ENCODE assay signal across 16 cellular contexts in the genomic region with DNA sequence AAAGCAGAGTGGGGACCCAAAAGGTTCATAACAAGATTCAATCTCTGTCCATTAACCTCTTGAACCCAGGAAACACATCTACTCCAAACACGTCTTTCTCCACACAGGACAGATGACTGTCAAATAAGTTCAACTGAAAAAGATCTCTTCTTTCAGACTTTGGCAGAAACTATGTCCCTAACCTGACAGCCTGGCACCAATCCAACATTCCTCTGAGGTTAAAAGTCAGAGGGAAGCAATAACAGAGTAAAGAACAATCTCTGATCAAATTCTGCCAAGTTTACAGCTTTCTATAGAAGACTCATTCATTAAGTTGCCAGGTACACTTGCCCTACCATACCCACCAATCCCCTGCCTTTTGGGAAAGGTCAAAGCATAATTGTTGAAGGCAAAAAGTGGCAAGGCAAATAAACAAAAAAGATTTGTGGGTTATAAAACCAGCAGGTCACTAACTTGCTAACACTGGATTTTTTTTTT. TPM values are rescaled to one million over a fixed set of nuclear protein-coding genes. Genes with fewer than 3 reads are reported as not detected.
DNase-seq lines count a peak whose midpoint lies in the region; ATAC-seq and TF ChIP-seq lines count a peak whose summit lies in the region.
"Had no signal": no experiment of that assay in that cellular context is flagged by ENCODE, and none has a peak within 500 bp of the region (broad histone marks: within the 10 kb centered on the region; RNA-seq: fewer than 3 reads in every experiment).

No MANE protein-coding gene starts in this region.

- in situ Hi-C loops in Caki2 (cut with HindIII; ENCODE audit: low pct_unique_long_range_greater_than_20kb, low sequenced_read_pairs) (no loop called here), brain microvascular endothelial cell (cut with HindIII; ENCODE audit: low pct_ligation_motif_present, low sequenced_read_pairs) (no loop called here)

- H3K27ac ChIP-seq in brain microvascular endothelial cell = no peak overlapping the region
- H3K27ac ChIP-seq: pancreas had no signal

- no peaks in the 10 kb centered on the region for H3K27me3 ChIP-seq in brain microvascular endothelial cell (replicated peaks)
- H3K27me3 ChIP-seq: pancreas had no signal

- peaks cover 26% of the 10 kb centered on the region for H3K4me1 ChIP-seq in mucosa of descending colon (ENCODE audit: low read depth)

- TF ChIP-seq CTCF in brain microvascular endothelial cell (IDR thresholded peaks at IDR 0.05; ENCODE audit: low read depth, low read length, missing control alignments) = no peak
- TF ChIP-seq CTCF in mucosa of descending colon (IDR thresholded peaks at IDR 0.05) = no peak

- H3K36me3 ChIP-seq in brain microvascular endothelial cell (replicated peaks) (peaks cover 9% of the 10 kb centered on the region), mucosa of descending colon (ENCODE audit: low read depth) (no peaks in the 10 kb centered on the region)

- intact Hi-C loops in mucosa of descending colon (cut with DNase I, micrococcal nuclease) = loop anchor here in 1 of 2 donors (10.0 kb wide), 1 partner anchor 56 kb away; no protein-coding TSS in a partner anchor

- no peaks in the 10 kb centered on the region for H3K9me3 ChIP-seq in mucosa of descending colon
- H3K9me3 ChIP-seq: pancreas had no signal

- H3K4me3 ChIP-seq in brain microvascular endothelial cell (ENCODE audit: low read depth, low read length) (no peak overlapping the region), mucosa of descending colon (no peak overlapping the region)
- H3K4me3 ChIP-seq: pancreas had no signal

- ATAC-seq in mucosa of descending colon (peak; percentile 53), HG03175 (IDR thresholded peaks at IDR 0.05; ENCODE audit: unreplicated experiment) (no peak)
- ATAC-seq in stimulated activated naive CD8-positive, alpha-beta T cell treated with anti-CD3 and anti-CD28 coated beads, Interleukin-15, Interleukin-2, amounts not matched to agents 100 U/mL and 50 U/mL, for 24 hours = no peak

- peak; percentile 44 for DNase-seq in Caki2 (ENCODE audit: low read depth)
- DNase-seq in LHCN-M2 (ENCODE audit: low read depth) = peak; percentile 46
- peak; percentile 14 for DNase-seq in brain microvascular endothelial cell
- peak in 1 of 3 donors; percentile 54 for DNase-seq in mucosa of descending colon
- no peak for DNase-seq in stimulated activated naive CD8-positive, alpha-beta T cell treated with anti-CD3 and anti-CD28 coated beads, Interleukin-15, Interleukin-2, amounts not matched to agents 100 U/mL and 50 U/mL, for 24 hours
- no peak for DNase-seq in DMS79 treated with DMSO at 0.1 percent for 48 hours (lab: John Stamatoyannopoulos, UW)
- no peak for DNase-seq in NK-92 treated with Interleukin-12 subunit alpha and Interleukin-12 subunit beta, amount 100 ng/mL, for 24 hours (lab: John Stamatoyannopoulos, UW)
- DNase-seq: activated CD4-positive, alpha-beta T cell treated with anti-CD3 and anti-CD28 coated beads, Interleukin-2, amount 50 U/mL, for 48 hours; activated effector memory CD4-positive, alpha-beta T cell treated with Interleukin-2 at 50 U/mL for 16 hours; AML-193; caudate nucleus; hippocampal formation; mesendoderm; stimulated activated CD4-positive, alpha-beta T cell treated with anti-CD3 and anti-CD28 coated beads, Interleukin-2, amount 100 ng/mL, for 24 hours had no signal

RNA-seq across cellular contexts. Expression of gene OTUD7B, which starts 31.9 kb away (rescaled TPM):
- 4.0 and 16.5 TPM in 2 replicates for total RNA-seq in Caki2 (2014; rRNA removed; shearing (Covaris generic); ENCODE audit: low replicate concordance)
- 12.0 and 12.1 TPM in 2 replicates for total RNA-seq in LHCN-M2 (2014; rRNA removed)
- polyA plus RNA-seq in LHCN-M2 (2012) = 6.6 TPM
- total RNA-seq in mucosa of descending colon = 10 to 100 TPM; 39.2 to 52.7 (median 49.3) TPM

RNA-seq across cellular contexts. Expression of gene MTMR11, which starts 41.9 kb away (rescaled TPM):
- 12.9 and 13.8 TPM in 2 replicates for total RNA-seq in Caki2 (2014; rRNA removed; shearing (Covaris generic); ENCODE audit: low replicate concordance)
- total RNA-seq in LHCN-M2 (2014; rRNA removed) (6.0 and 7.6 TPM in 2 replicates), mucosa of descending colon (100 to 1,000 TPM; 151 to 409 (median 217) TPM)
- 8.3 TPM for polyA plus RNA-seq in LHCN-M2 (2012)

RNA-seq across cellular contexts. Expression of gene SF3B4, which starts 51.0 kb away (rescaled TPM):
- total RNA-seq in Caki2 (2014; rRNA removed; shearing (Covaris generic); ENCODE audit: low replicate concordance) = 28.3 and 30.6 TPM in 2 replicates
- 25.4 and 28.9 TPM in 2 replicates for total RNA-seq in LHCN-M2 (2014; rRNA removed)
- polyA plus RNA-seq in LHCN-M2 (2012) = 85.2 TPM
- total RNA-seq in mucosa of descending colon = 10 to 100 TPM; 60.7 to 67.4 (median 64.2) TPM

Comparison
In these comparisons a context has a peak if more than half of its experiments do, and no peak if none do; other contexts are left out.
1. DNase-seq: peak in Caki2 (single experiment), LHCN-M2 (single experiment) and brain microvascular endothelial cell (single experiment); none in stimulated activated naive CD8-positive, alpha-beta T cell treated with anti-CD3 and anti-CD28 coated beads, Interleukin-15, Interleukin-2, amounts not matched to agents 100 U/mL and 50 U/mL, for 24 hours (single experiment), DMS79 treated with DMSO at 0.1 percent for 48 hours (single experiment) and NK-92 treated with Interleukin-12 subunit alpha and Interleukin-12 subunit beta, amount 100 ng/mL, for 24 hours (single experiment).
2. RNA of gene MTMR11, which starts 41.9 kb away (total RNA-seq): 151 to 409 TPM in mucosa of descending colon; 12.9 to 13.8 TPM in Caki2 and 6.0 to 7.6 TPM in LHCN-M2; every median in the first group is over 10 times any median in the second.